In genomic region chr7:27169658-27170493, GRCh38 we compare ENCODE assay signal across 1 cellular context.
A peak's percentile ranks its signal among the peaks of the same experiment; 100 is the strongest.
TF ChIP-seq lines count a peak whose summit lies in the region.

No MANE protein-coding gene starts in this region.

TF ChIP-seq in HEK293, 187 proteins besides CTCF, POLR2A, EP300 and RAD21 (continued from another document and continues in another):
- no peak for TF ChIP-seq ZNF639 (tag by site-specific recombination; IDR thresholded peaks at IDR 0.05)
- no peak for TF ChIP-seq SP7 (tag by site-specific recombination; IDR thresholded peaks at IDR 0.05)
- no peak for TF ChIP-seq SCRT2 (tag by site-specific recombination; IDR thresholded peaks at IDR 0.05)
- TF ChIP-seq ZNF221 (tag by site-specific recombination; IDR thresholded peaks at IDR 0.05; ENCODE audit: borderline replicate concordance): no peak
- TF ChIP-seq ZFP41 (tag by site-specific recombination; IDR thresholded peaks at IDR 0.05; ENCODE audit: borderline replicate concordance): no peak
- no peak for TF ChIP-seq HOXA7 (CRISPR knock-in tag; IDR thresholded peaks at IDR 0.05; ENCODE audit: borderline replicate concordance)
- TF ChIP-seq ZNF211 (tag by site-specific recombination; IDR thresholded peaks at IDR 0.05; ENCODE audit: low read depth): no peak
- TF ChIP-seq ZBTB44 (tag by site-specific recombination; IDR thresholded peaks at IDR 0.05): no peak
- no peak for TF ChIP-seq ZNF155 (tag by site-specific recombination; IDR thresholded peaks at IDR 0.05)
- peak; percentile 55 for TF ChIP-seq ZNF335 (tag by site-specific recombination; conservative IDR thresholded peaks at IDR 0.05)
- no peak for TF ChIP-seq ZNF791 (tag by site-specific recombination; IDR thresholded peaks at IDR 0.05)
- no peak for TF ChIP-seq ZNF24 (tag by site-specific recombination; IDR thresholded peaks at IDR 0.05)
- TF ChIP-seq ZNF112 (tag by site-specific recombination; IDR thresholded peaks at IDR 0.05): no peak
- no peak for TF ChIP-seq ZNF830 (tag by site-specific recombination; IDR thresholded peaks at IDR 0.05; ENCODE audit: low read depth)
- TF ChIP-seq ZNF140 (tag by site-specific recombination; IDR thresholded peaks at IDR 0.05): no peak
- TF ChIP-seq ZSCAN16 (tag by site-specific recombination; IDR thresholded peaks at IDR 0.05): no peak
- no peak for TF ChIP-seq ZNF473 (tag by site-specific recombination; IDR thresholded peaks at IDR 0.05)
- no peak; the same call in 1 of the 2 replicates for TF ChIP-seq KLF10 (tag by site-specific recombination; IDR thresholded peaks at IDR 0.05)
- TF ChIP-seq ZEB2 (tag by site-specific recombination; IDR thresholded peaks at IDR 0.05): no peak; the same call in 1 of the 2 replicates
- no peak for TF ChIP-seq ZNF660 (tag by site-specific recombination; IDR thresholded peaks at IDR 0.05)
- no peak for TF ChIP-seq ZBTB11 (tag by site-specific recombination; conservative IDR thresholded peaks at IDR 0.05; ENCODE audit: low read depth)
- TF ChIP-seq ZSCAN23 (tag by site-specific recombination; IDR thresholded peaks at IDR 0.05): no peak
- no peak for TF ChIP-seq ZNF837 (tag by site-specific recombination; IDR thresholded peaks at IDR 0.05)
- TF ChIP-seq ZNF518A (tag by site-specific recombination; conservative IDR thresholded peaks at IDR 0.05; ENCODE audit: low read depth): no peak
- TF ChIP-seq EGR2 (tag by site-specific recombination; IDR thresholded peaks at IDR 0.05; ENCODE audit: low read depth): no peak
- TF ChIP-seq ZNF701 (tag by site-specific recombination; IDR thresholded peaks at IDR 0.05): no peak
- TF ChIP-seq PRDM2 (tag by site-specific recombination; IDR thresholded peaks at IDR 0.05; ENCODE audit: borderline replicate concordance): no peak
- TF ChIP-seq HIC1 (tag by site-specific recombination; IDR thresholded peaks at IDR 0.05): no peak
- TF ChIP-seq ZNF555 (tag by site-specific recombination; conservative IDR thresholded peaks at IDR 0.05): no peak
- no peak for TF ChIP-seq ZNF311 (tag by site-specific recombination; IDR thresholded peaks at IDR 0.05; ENCODE audit: borderline replicate concordance)
- TF ChIP-seq ZNF449 (tag by site-specific recombination; IDR thresholded peaks at IDR 0.05): no peak
- no peak for TF ChIP-seq ZNF404 (tag by site-specific recombination; IDR thresholded peaks at IDR 0.05)
- TF ChIP-seq OSR2 (tag by site-specific recombination; IDR thresholded peaks at IDR 0.05): no peak
- no peak for TF ChIP-seq ZNF169 (tag by site-specific recombination; IDR thresholded peaks at IDR 0.05)
- no peak for TF ChIP-seq ZNF10 (tag by site-specific recombination; IDR thresholded peaks at IDR 0.05)
